Comparison of ENCODE assay signal across 16 cellular contexts in genomic region chr7:96143495-96144259, GRCh38.
"Had no signal": no experiment of that assay in that cellular context is flagged by ENCODE, and none has a peak within 500 bp of the region (broad histone marks: within the 10 kb centered on the region; RNA-seq: fewer than 3 reads in every experiment).

No MANE protein-coding gene starts in this region.

- H3K4me1 ChIP-seq: colonic mucosa, foreskin keratinocyte, tibial nerve had no signal

- H3K4me1 Mint-ChIP-seq: activated CD4-positive, alpha-beta T cell treated with anti-CD3 and anti-CD28 coated beads, Interleukin-2, amount 10 ng/mL, durations not matched to agents 24 days and 14 days; activated naive CD4-positive, alpha-beta T cell treated with anti-CD3 and anti-CD28 coated beads, Interleukin-2, amount 50 U/mL, for 24 hours; naive thymus-derived CD8-positive, alpha-beta T cell; stimulated activated effector memory CD8-positive, alpha-beta T cell treated with anti-CD3 and anti-CD28 coated beads, Interleukin-12 subunit alpha, Interleukin-12 subunit beta, amount 100 ng/mL, for 72 hours had no signal

- H3K4me3 Mint-ChIP-seq: activated CD4-positive, alpha-beta T cell treated with anti-CD3 and anti-CD28 coated beads, Interleukin-2, amount 10 ng/mL, durations not matched to agents 24 days and 14 days; activated naive CD4-positive, alpha-beta T cell treated with anti-CD3 and anti-CD28 coated beads, Interleukin-2, amount 50 U/mL, for 24 hours; naive thymus-derived CD8-positive, alpha-beta T cell; stimulated activated effector memory CD8-positive, alpha-beta T cell treated with anti-CD3 and anti-CD28 coated beads, Interleukin-12 subunit alpha, Interleukin-12 subunit beta, amount 100 ng/mL, for 72 hours had no signal

- DNase-seq: activated CD4-positive, alpha-beta T cell treated with anti-CD3 and anti-CD28 coated beads, Interleukin-2, amount 10 ng/mL, durations not matched to agents 24 days and 14 days; activated CD8-positive, alpha-beta memory T cell treated with anti-CD3 and anti-CD28 coated beads for 24 hours; activated T-cell treated with anti-CD3 and anti-CD28 coated beads for 4 hours; caudate nucleus; colonic mucosa; foreskin keratinocyte; mucosa of descending colon; naive thymus-derived CD8-positive, alpha-beta T cell; right cardiac atrium; SW 1271 had no signal

- H3K9me3 Mint-ChIP-seq: activated CD4-positive, alpha-beta T cell treated with anti-CD3 and anti-CD28 coated beads, Interleukin-2, amount 10 ng/mL, durations not matched to agents 24 days and 14 days; activated naive CD4-positive, alpha-beta T cell treated with anti-CD3 and anti-CD28 coated beads, Interleukin-2, amount 50 U/mL, for 24 hours; activated T-helper 2 cell treated with anti-CD3 and anti-CD28 coated beads, Interferon-gamma antibody, Interleukin-2, Interleukin-4, amounts not matched to agents 10 μg/mL and 5 μg/mL and 100 μg/mL, durations not matched to agents 14 hours and 24 hours and 36 hours; naive thymus-derived CD8-positive, alpha-beta T cell; stimulated activated effector memory CD8-positive, alpha-beta T cell treated with anti-CD3 and anti-CD28 coated beads, Interleukin-12 subunit alpha, Interleukin-12 subunit beta, amount 100 ng/mL, for 72 hours had no signal

- H3K27ac Mint-ChIP-seq: activated CD4-positive, alpha-beta T cell treated with anti-CD3 and anti-CD28 coated beads, Interleukin-2, amount 10 ng/mL, durations not matched to agents 24 days and 14 days; activated naive CD4-positive, alpha-beta T cell treated with anti-CD3 and anti-CD28 coated beads, Interleukin-2, amount 50 U/mL, for 24 hours; activated T-helper 2 cell treated with anti-CD3 and anti-CD28 coated beads, Interferon-gamma antibody, Interleukin-2, Interleukin-4, amounts not matched to agents 10 μg/mL and 5 μg/mL and 100 μg/mL, durations not matched to agents 14 hours and 24 hours and 36 hours; stimulated activated effector memory CD8-positive, alpha-beta T cell treated with anti-CD3 and anti-CD28 coated beads, Interleukin-12 subunit alpha, Interleukin-12 subunit beta, amount 100 ng/mL, for 72 hours had no signal

- H3K27ac ChIP-seq: colonic mucosa, foreskin keratinocyte, tibial nerve had no signal

- H3K9me3 ChIP-seq: colonic mucosa, mucosa of descending colon, tibial nerve had no signal

- H3K27me3 Mint-ChIP-seq: activated CD4-positive, alpha-beta T cell treated with anti-CD3 and anti-CD28 coated beads, Interleukin-2, amount 10 ng/mL, durations not matched to agents 24 days and 14 days; activated naive CD4-positive, alpha-beta T cell treated with anti-CD3 and anti-CD28 coated beads, Interleukin-2, amount 50 U/mL, for 24 hours; naive thymus-derived CD8-positive, alpha-beta T cell had no signal

- FAIRE-seq: endothelial cell of umbilical vein had no signal

- H3K36me3 ChIP-seq: colonic mucosa had no signal

- ATAC-seq: foreskin keratinocyte; mucosa of descending colon; naive thymus-derived CD8-positive, alpha-beta T cell; right cardiac atrium; stimulated activated effector memory CD8-positive, alpha-beta T cell treated with anti-CD3 and anti-CD28 coated beads, Interleukin-12 subunit alpha, Interleukin-12 subunit beta, amount 100 ng/mL, for 72 hours had no signal

- H3K27me3 ChIP-seq: colonic mucosa, foreskin keratinocyte, tibial nerve had no signal

- H3K4me3 ChIP-seq: colonic mucosa, lung, mucosa of descending colon, tibial nerve had no signal
